30 cellular contexts compared by ENCODE assay signal in genomic region chr3:62325896-62326295, GRCh38. TPM values are rescaled to one million over a fixed set of nuclear protein-coding genes. Genes with fewer than 3 reads are reported as not detected.
"Had no signal": no experiment of that assay in that cellular context is flagged by ENCODE, and none has a peak within 500 bp of the region (broad histone marks: within the 10 kb centered on the region; RNA-seq: fewer than 3 reads in every experiment).

No MANE protein-coding gene starts in this region.

- H3K4me3 ChIP-seq: K562, PC-9, SJCRH30 had no signal

- H3K27ac ChIP-seq: brain microvascular endothelial cell, PC-9, SJCRH30, WERI-Rb-1 had no signal

- ATAC-seq: activated CD4-positive, alpha-beta T cell treated with anti-CD3 and anti-CD28 coated beads for 36 hours; activated T-helper 17 cell treated with anti-CD3 and anti-CD28 coated beads, Interleukin-2, amount 50 U/mL, for 72 hours; K562 had no signal

- H3K36me3 ChIP-seq: brain microvascular endothelial cell, SJCRH30 had no signal

- DNase-seq: activated CD4-positive, alpha-beta memory T cell treated with anti-CD3 and anti-CD28 coated beads, Interleukin-2, amount 10 ng/mL, durations not matched to agents 7 days and 5 days; activated CD4-positive, alpha-beta T cell treated with anti-CD3 and anti-CD28 coated beads for 36 hours; activated CD4-positive, alpha-beta T cell treated with anti-CD3 and anti-CD28 coated beads, Interleukin-2, amount 50 U/mL, for 1 hour; activated gamma-delta T cell; activated naive CD4-positive, alpha-beta T cell treated with anti-CD3 and anti-CD28 coated beads for 36 hours; activated T-cell treated with anti-CD3 and anti-CD28 coated beads for 4 hours; activated T-cell treated with anti-CD3 and anti-CD28 coated beads, Interleukin-2, amount 50 U/mL, for 48 hours; amygdala; brain microvascular endothelial cell; cerebellar nuclear complex; Kasumi-1; NCI-H1105 treated with DMSO at 0.1 percent for 48 hours; NCI-H1436 treated with DMSO at 0.1 percent for 48 hours; NCI-H1930; NCI-H2171; NCI-H2227 treated with DMSO at 0.1 percent for 48 hours; NCI-H526 treated with DMSO at 0.1 percent for 48 hours; PC-9; SK-N-SH; T-helper 1 cell; WERI-Rb-1 had no signal

- H3K9me3 ChIP-seq: SJCRH30, SK-N-SH had no signal

- H3K27me3 ChIP-seq: brain microvascular endothelial cell, SJCRH30 had no signal

RNA-seq across cellular contexts. Expression of gene FEZF2, which starts 47.5 kb away (rescaled TPM):
- total RNA-seq: activated CD4-positive, alpha-beta memory T cell treated with anti-CD3 and anti-CD28 coated beads, Interleukin-2, amount 10 ng/mL, durations not matched to agents 7 days and 5 days; activated CD4-positive, alpha-beta T cell treated with anti-CD3 and anti-CD28 coated beads for 36 hours; activated CD8-positive, alpha-beta memory T cell treated with anti-CD3 and anti-CD28 coated beads for 36 hours; activated naive CD4-positive, alpha-beta T cell treated with anti-CD3 and anti-CD28 coated beads for 36 hours; activated T-helper 17 cell treated with anti-CD3 and anti-CD28 coated beads, Interleukin-2, amount 50 U/mL, for 72 hours; astrocyte; cardiac septum; K562; NCI-H460; PC-9; RPMI7951; SJCRH30; T-helper 2 cell treated with Interferon-gamma antibody and Interleukin-4, amounts not matched to agents 100 ng/mL and 5 ng/mL, for 36 hours had no signal
- polyA plus RNA-seq: K562, SK-N-SH had no signal
